Comparison of ENCODE assay signal across 8 cellular contexts in the genomic region with DNA sequence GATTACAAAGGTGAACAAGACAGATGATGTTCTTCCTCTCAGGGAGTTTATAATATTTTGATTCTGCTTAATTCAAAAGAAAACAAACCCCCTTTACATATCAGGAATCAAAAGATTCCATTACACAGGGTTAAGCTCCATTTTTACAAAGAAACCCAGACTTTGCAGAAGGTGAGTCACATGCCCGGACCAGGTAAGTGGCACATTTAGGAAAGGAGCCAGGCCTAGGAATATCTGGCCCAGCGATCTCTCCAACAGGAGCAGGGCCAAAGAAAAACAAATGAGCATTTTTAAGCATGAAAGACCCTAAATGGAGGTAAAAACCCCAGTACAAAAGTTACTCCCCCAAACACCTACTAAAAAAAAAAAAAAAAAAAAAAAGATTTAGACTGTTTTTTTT. TPM values are rescaled to one million over a fixed set of nuclear protein-coding genes. Genes with fewer than 3 reads are reported as not detected.
DNase-seq lines count a peak whose midpoint lies in the region; TF ChIP-seq lines count a peak whose summit lies in the region.

No MANE protein-coding gene starts in this region.

- H3K36me3 ChIP-seq in GM23248 (ENCODE audit: low read depth), result no peaks in the 10 kb centered on the region
- H3K36me3 ChIP-seq in skeletal muscle satellite cell (ENCODE audit: insufficient read depth, low read length), result peaks cover 12% of the 10 kb centered on the region

- H3K9ac ChIP-seq in GM23248 (peak overlapping the region; percentile 81), skeletal muscle satellite cell (ENCODE audit: low read depth, low read length) (peak overlapping the region; percentile 90)

- no peaks in the 10 kb centered on the region for H3K27me3 ChIP-seq in GM23248 (replicated peaks; ENCODE audit: insufficient read depth)
- H3K27me3 ChIP-seq in skeletal muscle satellite cell (ENCODE audit: control insufficient read depth, insufficient read depth, low read length), result no peaks in the 10 kb centered on the region

- no peaks in the 10 kb centered on the region for H3K9me3 ChIP-seq in GM23248 (ENCODE audit: low read depth)
- H3K9me3 ChIP-seq in skeletal muscle satellite cell (replicated peaks; ENCODE audit: low read length), result no peaks in the 10 kb centered on the region

- no peaks in the 10 kb centered on the region for H4K20me1 ChIP-seq in GM23248 (ENCODE audit: insufficient read depth)

- H3K4me1 ChIP-seq in GM23248 (ENCODE audit: insufficient read depth) (peaks cover 22% of the 10 kb centered on the region), skeletal muscle satellite cell (ENCODE audit: control insufficient read depth, insufficient read depth, low read length) (peaks cover 27% of the 10 kb centered on the region)

- H3K4me3 ChIP-seq in GM23248 (peak overlapping the region; percentile 75), fibroblast of villous mesenchyme (ENCODE audit: low read depth, low read length) (peak overlapping the region; percentile 63), skeletal muscle satellite cell (ENCODE audit: low read length) (peak overlapping the region; percentile 79)

- DNase-seq in GM23248 (no peak), fibroblast of villous mesenchyme (ENCODE audit: low read depth) (no peak), Ammon's horn (ENCODE audit: low spot score) (no peak), NCI-H2227 (lab: John Stamatoyannopoulos, UW; ENCODE audit: unreplicated experiment) (no peak), ACHN (no peak), NCI-H146 treated with DMSO at 0.1 percent for 48 hours (lab: John Stamatoyannopoulos, UW; ENCODE audit: unreplicated experiment) (no peak)

- H3K27ac ChIP-seq in GM23248, result no peak overlapping the region
- peak overlapping the region; percentile 92 for H3K27ac ChIP-seq in VCaP

- H3K9me2 ChIP-seq in GM23248 (ENCODE audit: insufficient read depth), result no peaks in the 10 kb centered on the region

- 0 out of 2 replicates have a peak overlapping the region, but pooled peaks have one; percentile 85 for H2AFZ ChIP-seq in GM23248

- in situ Hi-C loops in GM23248 (cut with MboI), result no loop called here
- in situ Hi-C loops in ACHN (cut with HindIII; ENCODE audit: low pct_ligation_motif_present, low pct_unique_long_range_greater_than_20kb, low sequenced_read_pairs), result no loop called here

- H3K4me2 ChIP-seq in GM23248 (ENCODE audit: unreplicated experiment) (peak overlapping the region; percentile 71), skeletal muscle satellite cell (ENCODE audit: low read length) (peak overlapping the region; percentile 93)

- H3F3A ChIP-seq in GM23248 (ENCODE audit: insufficient read depth), result peaks cover 9% of the 10 kb centered on the region; the same call in 1 of the 2 replicates

- TF ChIP-seq CTCF in VCaP (conservative IDR thresholded peaks at IDR 0.05) (no peak), fibroblast of villous mesenchyme (IDR thresholded peaks at IDR 0.05; ENCODE audit: insufficient read depth, low read depth, low read length) (no peak)

- WGBS in GM23248 (ENCODE audit: low coverage in 1 of 2, low lambda C conversion rate in 2 of 2, missing lambda C conversion rate in 2 of 2), 2 experiments, result 85 to 87% methylated on average over 2 of the region's 2 CpGs

- peaks cover 36% of the 10 kb centered on the region for H3K79me2 ChIP-seq in GM23248 (ENCODE audit: insufficient read depth)

RNA-seq across cellular contexts. Expression of a gene that starts 1.1 kb away (rescaled TPM):
- total RNA-seq in GM23248 (2014; rRNA removed; shearing (Covaris generic)), result 20.5 and 23.5 TPM in 2 replicates
- 20.8 and 21.6 TPM in 2 replicates for polyA plus RNA-seq in GM23248 (2016; fragmentation: Nextera tagmentation; extraction: Ambion mirVana)
- 23.3 and 29.3 TPM in 2 replicates for total RNA-seq in fibroblast of villous mesenchyme
- 28.1 and 42.4 TPM in 2 replicates for total RNA-seq in skeletal muscle satellite cell (2012; rRNA removed)

RNA-seq across cellular contexts. Expression of a gene that starts 50.0 kb away (rescaled TPM):
- total RNA-seq in GM23248 (2014; rRNA removed; shearing (Covaris generic)), result 37.1 and 37.3 TPM in 2 replicates
- polyA plus RNA-seq in GM23248 (2016; fragmentation: Nextera tagmentation; extraction: Ambion mirVana), result 6.6 and 6.8 TPM in 2 replicates
- total RNA-seq in fibroblast of villous mesenchyme, result 48.8 and 52.2 TPM in 2 replicates
- total RNA-seq in skeletal muscle satellite cell (2012; rRNA removed), result 38.7 and 52.5 TPM in 2 replicates
